3 cellular contexts compared by ENCODE assay signal in genomic region chr5:17135050-17135449, GRCh38.
"Had no signal": no experiment of that assay in that cellular context is flagged by ENCODE, and none has a peak within 500 bp of the region (broad histone marks: within the 10 kb centered on the region; RNA-seq: fewer than 3 reads in every experiment).

No MANE protein-coding gene starts in this region.

- DNase-seq: GDM1, GF-D8 had no signal

- H3K4me3 ChIP-seq: GM12878 had no signal

- ATAC-seq: GM12878 had no signal
